10 cellular contexts compared by ENCODE assay signal in genomic region chr19:46975011-46975917, GRCh38. TPM values are rescaled to one million over a fixed set of nuclear protein-coding genes. Genes with fewer than 3 reads are reported as not detected.
DNase-seq lines count a peak whose midpoint lies in the region; ATAC-seq, FAIRE-seq and TF ChIP-seq lines count a peak whose summit lies in the region.
"Had no signal": no experiment of that assay in that cellular context is flagged by ENCODE, and none has a peak within 500 bp of the region (broad histone marks: within the 10 kb centered on the region; RNA-seq: fewer than 3 reads in every experiment).

No MANE protein-coding gene starts in this region.

- no peak for TF ChIP-seq CTCF in D721Med (IDR thresholded peaks at IDR 0.05; ENCODE audit: insufficient read depth, missing control alignments)
- 0 out of 2 replicates have a peak, but pooled peaks have one; percentile 9 for TF ChIP-seq CTCF in SK-N-SH (IDR thresholded peaks at IDR 0.05)

- CTCF ChIA-PET in SK-N-SH (lab: Yijun Ruan, JAX): interaction anchor here (0.7 to 3.0 kb wide), 5 partner anchors 9 to 134 kb away, joined by 3 to 17 read pairs (median 4); no protein-coding TSS in a partner anchor

- no peaks in the 10 kb centered on the region for H3K9me2 ChIP-seq in SK-N-SH

- WGBS in SK-N-SH (ENCODE audit: low lambda C conversion rate): 75% methylated on average over 14 of the region's 16 CpGs
- WGBS in right cardiac atrium: 50% methylated on average over 16 of the region's 16 CpGs

- H3K4me2 ChIP-seq in SK-N-SH (peak overlapping the region; percentile 69), skeletal muscle satellite cell (ENCODE audit: low read length) (peak overlapping the region; percentile 53)

- H4K20me1 ChIP-seq in SK-N-SH (ENCODE audit: insufficient read depth): peaks cover 4% of the 10 kb centered on the region; the same call in 1 of the 2 replicates

- H3K4me1 ChIP-seq in SK-N-SH (ENCODE audit: control insufficient read depth in 1 of 2, insufficient read depth in 2 of 2, low read depth in 1 of 2, low read length in 1 of 2) (peaks cover 29 to 48% of the 10 kb centered on the region in 2 experiments), right cardiac atrium (ENCODE audit: control insufficient read depth, insufficient read depth, low read length) (peaks cover 43% of the 10 kb centered on the region), skeletal muscle satellite cell (ENCODE audit: control insufficient read depth, insufficient read depth, low read length) (peaks cover 54% of the 10 kb centered on the region)

- H3K36me3 ChIP-seq in SK-N-SH (replicated peaks in 1 of 2; ENCODE audit: control insufficient read depth in 1 of 2, insufficient read depth in 2 of 2, low read length in 1 of 2): peaks cover 0 to 2% of the 10 kb centered on the region in 2 experiments
- peaks cover 14% of the 10 kb centered on the region for H3K36me3 ChIP-seq in skeletal muscle satellite cell (ENCODE audit: insufficient read depth, low read length)

- no peak for TF ChIP-seq RAD21 in SK-N-SH (IDR thresholded peaks at IDR 0.05; ENCODE audit: low read length)

- POLR2A ChIA-PET in SK-N-SH (lab: Yijun Ruan, JAX): interaction anchor here (1.3 kb wide), 1 partner anchor 9 kb away, joined by 5 read pairs; no protein-coding TSS in a partner anchor

- FAIRE-seq in D721Med (lab: Jason Lieb, UNC): no peak

- H2AFZ ChIP-seq in SK-N-SH (ENCODE audit: low read depth): no peak overlapping the region

- ATAC-seq in right cardiac atrium: no peak
- no peak for ATAC-seq in GM21723 (IDR thresholded peaks at IDR 0.05; ENCODE audit: unreplicated experiment)

- peak overlapping the region; percentile 82 to 91 for H3K27ac ChIP-seq in SK-N-SH (ENCODE audit: low read depth in 2 of 2, low read length in 1 of 2)
- H3K27ac ChIP-seq in right cardiac atrium (ENCODE audit: low read length): peak overlapping the region; percentile 81

- H3K4me3 ChIP-seq in SK-N-SH (ENCODE audit: low read depth in 2 of 2, low read length in 1 of 2) (no peak overlapping the region), right cardiac atrium (ENCODE audit: low read length) (no peak overlapping the region), skeletal muscle satellite cell (ENCODE audit: low read length) (peak overlapping the region; percentile 20)

- H3K9ac ChIP-seq in SK-N-SH: peak overlapping the region; percentile 43; the same call in 1 of the 2 replicates
- peak overlapping the region; percentile 82 for H3K9ac ChIP-seq in skeletal muscle satellite cell (ENCODE audit: low read depth, low read length)

- H3K27me3 ChIP-seq in SK-N-SH (ENCODE audit: insufficient read depth) (no peaks in the 10 kb centered on the region), right cardiac atrium (ENCODE audit: control insufficient read depth, insufficient read depth) (no peaks in the 10 kb centered on the region), skeletal muscle satellite cell (ENCODE audit: control insufficient read depth, insufficient read depth, low read length) (no peaks in the 10 kb centered on the region)

- no peak for TF ChIP-seq EP300 in SK-N-SH (IDR thresholded peaks at IDR 0.05; ENCODE audit: borderline replicate concordance in 1 of 2, low read depth in 1 of 2, low read length in 1 of 2)

- H3F3A ChIP-seq in SK-N-SH (replicated peaks; ENCODE audit: insufficient read depth): peaks cover 44% of the 10 kb centered on the region

- DNase-seq in D721Med (ENCODE audit: insufficient read length, low spot score) (peak; percentile 96), SK-N-SH (no peak), right cardiac atrium (peak in 1 of 3 donors; percentile 20), occipital lobe (lab: John Stamatoyannopoulos, UW) (no peak), GF-D8 (lab: John Stamatoyannopoulos, UW) (no peak)
- no peak for DNase-seq in activated T-cell treated with anti-CD3 and anti-CD28 coated beads, Interleukin-2, amount 50 U/mL, for 1 hour
- DNase-seq: DND-41; stimulated activated CD4-positive, alpha-beta T cell treated with anti-CD3 and anti-CD28 coated beads, Interleukin-2, amount 100 ng/mL, for 24 hours had no signal

- H3K9me3 ChIP-seq in SK-N-SH: no peaks in the 10 kb centered on the region
- H3K9me3 ChIP-seq in right cardiac atrium (ENCODE audit: control insufficient read depth, low read length): no peaks in the 10 kb centered on the region
- H3K9me3 ChIP-seq in skeletal muscle satellite cell (replicated peaks; ENCODE audit: low read length): no peaks in the 10 kb centered on the region

- H3K79me2 ChIP-seq in SK-N-SH (ENCODE audit: insufficient read depth): peaks cover 65% of the 10 kb centered on the region

- intact Hi-C loops in right cardiac atrium (cut with DNase I): no loop called here

TF ChIP-seq in SK-N-SH, 30 proteins besides CTCF, POLR2A, EP300 and RAD21 (continues in another document):
- TF ChIP-seq MXI1 (IDR thresholded peaks at IDR 0.05; ENCODE audit: low read depth, low read length) (no peak), TEAD4 (IDR thresholded peaks at IDR 0.05; ENCODE audit: borderline replicate concordance, insufficient read depth) (no peak), FOSL2 (IDR thresholded peaks at IDR 0.05; ENCODE audit: borderline replicate concordance, low read depth) (no peak), RXRA (IDR thresholded peaks at IDR 0.05; ENCODE audit: borderline replicate concordance, low read depth) (no peak), GABPA (IDR thresholded peaks at IDR 0.05; ENCODE audit: low read depth) (no peak), NFIC (IDR thresholded peaks at IDR 0.05; ENCODE audit: borderline replicate concordance) (no peak), GATA2 (CRISPR knock-in tag; IDR thresholded peaks at IDR 0.05) (no peak), SMC3 (IDR thresholded peaks at IDR 0.05; ENCODE audit: low read depth, low read length) (no peak), FOXJ3 (CRISPR knock-in tag; IDR thresholded peaks at IDR 0.05) (no peak)
- TF ChIP-seq, protein P1, sequence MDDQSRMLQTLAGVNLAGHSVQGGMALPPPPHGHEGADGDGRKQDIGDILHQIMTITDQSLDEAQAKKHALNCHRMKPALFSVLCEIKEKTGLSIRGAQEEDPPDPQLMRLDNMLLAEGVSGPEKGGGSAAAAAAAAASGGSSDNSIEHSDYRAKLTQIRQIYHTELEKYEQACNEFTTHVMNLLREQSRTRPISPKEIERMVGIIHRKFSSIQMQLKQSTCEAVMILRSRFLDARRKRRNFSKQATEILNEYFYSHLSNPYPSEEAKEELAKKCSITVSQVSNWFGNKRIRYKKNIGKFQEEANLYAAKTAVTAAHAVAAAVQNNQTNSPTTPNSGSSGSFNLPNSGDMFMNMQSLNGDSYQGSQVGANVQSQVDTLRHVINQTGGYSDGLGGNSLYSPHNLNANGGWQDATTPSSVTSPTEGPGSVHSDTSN (IDR thresholded peaks at IDR 0.05): no peak; the same call in 1 of the 2 replicates
- TF ChIP-seq, protein P2, sequence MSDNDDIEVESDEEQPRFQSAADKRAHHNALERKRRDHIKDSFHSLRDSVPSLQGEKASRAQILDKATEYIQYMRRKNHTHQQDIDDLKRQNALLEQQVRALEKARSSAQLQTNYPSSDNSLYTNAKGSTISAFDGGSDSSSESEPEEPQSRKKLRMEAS (IDR thresholded peaks at IDR 0.05; ENCODE audit: low read depth): no peak
- TF ChIP-seq, protein P3, sequence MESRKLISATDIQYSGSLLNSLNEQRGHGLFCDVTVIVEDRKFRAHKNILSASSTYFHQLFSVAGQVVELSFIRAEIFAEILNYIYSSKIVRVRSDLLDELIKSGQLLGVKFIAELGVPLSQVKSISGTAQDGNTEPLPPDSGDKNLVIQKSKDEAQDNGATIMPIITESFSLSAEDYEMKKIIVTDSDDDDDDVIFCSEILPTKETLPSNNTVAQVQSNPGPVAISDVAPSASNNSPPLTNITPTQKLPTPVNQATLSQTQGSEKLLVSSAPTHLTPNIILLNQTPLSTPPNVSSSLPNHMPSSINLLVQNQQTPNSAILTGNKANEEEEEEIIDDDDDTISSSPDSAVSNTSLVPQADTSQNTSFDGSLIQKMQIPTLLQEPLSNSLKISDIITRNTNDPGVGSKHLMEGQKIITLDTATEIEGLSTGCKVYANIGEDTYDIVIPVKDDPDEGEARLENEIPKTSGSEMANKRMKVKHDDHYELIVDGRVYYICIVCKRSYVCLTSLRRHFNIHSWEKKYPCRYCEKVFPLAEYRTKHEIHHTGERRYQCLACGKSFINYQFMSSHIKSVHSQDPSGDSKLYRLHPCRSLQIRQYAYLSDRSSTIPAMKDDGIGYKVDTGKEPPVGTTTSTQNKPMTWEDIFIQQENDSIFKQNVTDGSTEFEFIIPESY (IDR thresholded peaks at IDR 0.05; ENCODE audit: borderline replicate concordance, low read depth): no peak
- TF ChIP-seq, protein P4, sequence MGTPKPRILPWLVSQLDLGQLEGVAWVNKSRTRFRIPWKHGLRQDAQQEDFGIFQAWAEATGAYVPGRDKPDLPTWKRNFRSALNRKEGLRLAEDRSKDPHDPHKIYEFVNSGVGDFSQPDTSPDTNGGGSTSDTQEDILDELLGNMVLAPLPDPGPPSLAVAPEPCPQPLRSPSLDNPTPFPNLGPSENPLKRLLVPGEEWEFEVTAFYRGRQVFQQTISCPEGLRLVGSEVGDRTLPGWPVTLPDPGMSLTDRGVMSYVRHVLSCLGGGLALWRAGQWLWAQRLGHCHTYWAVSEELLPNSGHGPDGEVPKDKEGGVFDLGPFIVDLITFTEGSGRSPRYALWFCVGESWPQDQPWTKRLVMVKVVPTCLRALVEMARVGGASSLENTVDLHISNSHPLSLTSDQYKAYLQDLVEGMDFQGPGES (IDR thresholded peaks at IDR 0.05; ENCODE audit: low read depth, low read length): no peak

RNA-seq across cellular contexts. Expression of gene NPAS1, which starts 44.4 kb away (rescaled TPM):
- 1.0 and 1.1 TPM in 2 replicates for polyA plus RNA-seq in SK-N-SH (2012; rRNA removed)
- 0.62 and 1.00 TPM in 2 replicates for polyA plus RNA-seq in SK-N-SH (2012; cell fraction: cytosol; rRNA removed)
- polyA plus RNA-seq in SK-N-SH (2012; cell fraction: nucleus; rRNA removed): 2.6 and 3.8 TPM in 2 replicates
- under 1 TPM; 0.24 to 0.77 (median 0.39) TPM for total RNA-seq in right cardiac atrium
- 0.91 TPM for polyA plus RNA-seq in right cardiac atrium
- total RNA-seq in skeletal muscle satellite cell (2012; rRNA removed): 3.7 and 4.3 TPM in 2 replicates
- 5.8 TPM for total RNA-seq in occipital lobe
